25 cellular contexts compared by ENCODE assay signal in the genomic region with DNA sequence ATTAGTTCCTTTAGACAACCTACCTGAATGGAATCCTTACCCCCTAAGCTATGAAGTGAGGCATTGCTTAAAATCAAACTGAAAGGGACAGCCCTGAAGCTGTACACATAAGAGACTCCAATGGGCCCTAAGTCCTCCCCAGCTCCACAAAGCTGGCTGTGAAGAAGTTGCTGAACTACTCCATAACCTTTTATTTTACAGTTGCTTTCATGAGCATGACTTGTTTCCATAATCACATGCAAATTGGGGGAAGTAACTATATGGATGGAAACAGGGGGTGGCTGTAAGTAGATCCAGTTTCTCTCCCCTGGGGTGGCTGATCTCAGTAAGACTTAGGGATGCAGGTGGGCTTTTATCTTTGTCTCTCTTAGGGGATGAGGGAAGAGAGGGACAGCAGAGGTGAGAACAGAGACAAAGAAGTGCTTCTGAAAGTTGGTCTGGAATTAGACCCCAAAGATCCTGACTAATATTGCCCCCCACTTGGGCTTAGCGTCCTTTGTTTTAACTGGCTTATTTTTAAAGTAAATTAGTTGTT. TPM values are rescaled to one million over a fixed set of nuclear protein-coding genes. Genes with fewer than 3 reads are reported as not detected.
A peak's percentile ranks its signal among the peaks of the same experiment; 100 is the strongest.
DNase-seq lines count a peak whose midpoint lies in the region; ATAC-seq and TF ChIP-seq lines count a peak whose summit lies in the region.
"Had no signal": no experiment of that assay in that cellular context is flagged by ENCODE, and none has a peak within 500 bp of the region (broad histone marks: within the 10 kb centered on the region; RNA-seq: fewer than 3 reads in every experiment).

No MANE protein-coding gene starts in this region.

- peaks cover 61% of the 10 kb centered on the region for H3K4me1 ChIP-seq in HUES48 (ENCODE audit: control insufficient read depth, insufficient read depth, low read length)
- H3K4me1 ChIP-seq in right lobe of liver: peaks cover 0 to 47% (median 15%) of the 10 kb centered on the region in 4 donors
- H3K4me1 ChIP-seq in transverse colon: peaks cover 9 to 57% (median 50%) of the 10 kb centered on the region in 4 donors
- H3K4me1 ChIP-seq: parathyroid adenoma had no signal

- TF ChIP-seq POLR2A in right lobe of liver (IDR thresholded peaks at IDR 0.05): no peak
- no peak for TF ChIP-seq POLR2A in transverse colon (IDR thresholded peaks at IDR 0.05)

- no peak for TF ChIP-seq CTCF in WTC11 (IDR thresholded peaks at IDR 0.05)
- no peak for TF ChIP-seq CTCF in right lobe of liver (IDR thresholded peaks at IDR 0.05)
- TF ChIP-seq CTCF in transverse colon (IDR thresholded peaks at IDR 0.05): no peak

- CTCF ChIA-PET in WTC11 (lab: Charles Lee): interaction anchor here (0.8 to 1.9 kb wide), 3 partner anchors 18 to 276 kb away, joined by 4 to 14 read pairs (median 4); a partner anchor contains a TSS

- no peak overlapping the region for H3K9ac ChIP-seq in HUES48 (ENCODE audit: low read depth, low read length)
- H3K9ac ChIP-seq: parathyroid adenoma had no signal

- H3K27me3 Mint-ChIP-seq in WTC11 (ENCODE audit: low read depth): no peaks in the 10 kb centered on the region

- H3K27ac Mint-ChIP-seq in WTC11: peak overlapping the region; percentile 9
- H3K27ac Mint-ChIP-seq: activated naive CD4-positive, alpha-beta T cell treated with anti-CD3 and anti-CD28 coated beads, Interleukin-2, amount 50 U/mL, for 72 hours; activated T-helper 2 cell treated with anti-CD3 and anti-CD28 coated beads, Interferon-gamma antibody, Interleukin-2, Interleukin-4, amounts not matched to agents 10 μg/mL and 5 μg/mL and 100 μg/mL, durations not matched to agents 14 hours and 24 hours and 36 hours; CD14-positive monocyte; T-helper 2 cell treated with Interferon-gamma antibody and Interleukin-4, amounts not matched to agents 5 μg/mL and 100 μg/mL, for 36 hours had no signal

- no peak for ATAC-seq in WTC11
- no peak for ATAC-seq in right lobe of liver
- ATAC-seq: activated naive CD4-positive, alpha-beta T cell treated with anti-CD3 and anti-CD28 coated beads, Interleukin-2, amount 50 U/mL, for 72 hours; gastrocnemius medialis; K562; stimulated activated naive CD8-positive, alpha-beta T cell treated with anti-CD3 and anti-CD28 coated beads, Interleukin-15, amount 100 ng/mL, for 72 hours had no signal

- H3K9me3 ChIP-seq in HUES48 (ENCODE audit: control insufficient read depth, insufficient read depth, low read length) (no peaks in the 10 kb centered on the region), right lobe of liver (no peaks in the 10 kb centered on the region), transverse colon (no peaks in the 10 kb centered on the region)
- H3K9me3 ChIP-seq: breast epithelium, gastrocnemius medialis, MG63, right atrium auricular region, spleen had no signal

- H3K4me3 Mint-ChIP-seq in WTC11: peak overlapping the region; percentile 62
- H3K4me3 Mint-ChIP-seq: CD14-positive monocyte; stimulated activated naive CD8-positive, alpha-beta T cell treated with anti-CD3 and anti-CD28 coated beads, Interleukin-15, amount 100 ng/mL, for 72 hours; T-helper 2 cell treated with Interferon-gamma antibody and Interleukin-4, amounts not matched to agents 5 μg/mL and 100 μg/mL, for 36 hours had no signal

- 75% methylated on average over 1 of the region's 1 CpG for WGBS in right lobe of liver (ENCODE audit: insufficient coverage, low coverage, low lambda C conversion rate, missing lambda C conversion rate)
- WGBS in transverse colon (ENCODE audit: low coverage in 1 of 2), 2 donors: 80 to 82% methylated on average over 1 of the region's 1 CpG

- H3K27ac ChIP-seq in HUES48 (ENCODE audit: low read depth, low read length): peak overlapping the region; percentile 78
- H3K27ac ChIP-seq in right lobe of liver: peak overlapping the region in 2 of 3 donors; percentile 50 to 100
- peak overlapping the region; percentile 26 to 96 (median 38) for H3K27ac ChIP-seq in transverse colon
- H3K27ac ChIP-seq: breast epithelium, gastrocnemius medialis, parathyroid adenoma, right atrium auricular region, spleen had no signal

- in situ Hi-C loops in transverse colon (cut with MboI; ENCODE audit: low pct_ligation_motif_present in 1 of 4, low pct_unique_long_range_greater_than_20kb in 1 of 4, low sequenced_read_pairs in 3 of 4): loop anchor here in 1 of 4 donors (10.0 kb wide), 1 partner anchor 301 kb away; no protein-coding TSS in a partner anchor

- peaks cover 75% of the 10 kb centered on the region for H3K4me1 Mint-ChIP-seq in WTC11

- peaks cover 52% of the 10 kb centered on the region for H3K36me3 Mint-ChIP-seq in WTC11

- H3K9me3 Mint-ChIP-seq in WTC11: no peaks in the 10 kb centered on the region
- H3K9me3 Mint-ChIP-seq: activated T-helper 2 cell treated with anti-CD3 and anti-CD28 coated beads, Interferon-gamma antibody, Interleukin-2, Interleukin-4, amounts not matched to agents 10 μg/mL and 5 μg/mL and 100 μg/mL, durations not matched to agents 14 hours and 24 hours and 36 hours; nephron; stimulated activated naive CD8-positive, alpha-beta T cell treated with anti-CD3 and anti-CD28 coated beads, Interleukin-15, amount 100 ng/mL, for 72 hours; T-helper 2 cell treated with Interferon-gamma antibody and Interleukin-4, amounts not matched to agents 5 μg/mL and 100 μg/mL, for 36 hours had no signal

- TF ChIP-seq EP300 in transverse colon (IDR thresholded peaks at IDR 0.05; ENCODE audit: low read depth): no peak

- H3K4me3 ChIP-seq in HUES48 (ENCODE audit: low read depth, low read length) (peak overlapping the region; percentile 57), right lobe of liver (no peak overlapping the region), transverse colon (peak overlapping the region in 1 of 4 donors; percentile 87)
- H3K4me3 ChIP-seq: breast epithelium, gastrocnemius medialis, K562, MG63, right atrium auricular region, spleen had no signal

- peaks cover 83% of the 10 kb centered on the region for H3K36me3 ChIP-seq in HUES48 (ENCODE audit: control insufficient read depth, insufficient read depth, low read length)
- peaks cover 0 to 44% (median 4%) of the 10 kb centered on the region in 4 donors for H3K36me3 ChIP-seq in right lobe of liver
- peaks cover 0 to 18% (median 4%) of the 10 kb centered on the region in 4 donors for H3K36me3 ChIP-seq in transverse colon
- H3K36me3 ChIP-seq: breast epithelium, gastrocnemius medialis had no signal

- no peak for DNase-seq in WTC11 (ENCODE audit: low spot score)
- no peak for DNase-seq in right lobe of liver
- DNase-seq in transverse colon: no peak
- no peak for DNase-seq in GF-D8 (lab: John Stamatoyannopoulos, UW)
- no peak for DNase-seq in NCI-H2227 treated with DMSO at 0.1 percent for 48 hours (lab: John Stamatoyannopoulos, UW)
- no peak for DNase-seq in Kasumi-1 (lab: John Stamatoyannopoulos, UW)
- DNase-seq: amygdala; DND-41; gastrocnemius medialis; mammary epithelial cell; MG63; NCI-H1930; NCI-H774; spleen; stimulated activated naive CD8-positive, alpha-beta T cell treated with anti-CD3 and anti-CD28 coated beads, Interleukin-15, amount 100 ng/mL, for 72 hours had no signal

- intact Hi-C loops in right lobe of liver (cut with DNase I): loop anchor here in 1 of 2 donors (10.0 kb wide), 1 partner anchor 211 kb away; no protein-coding TSS in a partner anchor
- intact Hi-C loops in transverse colon (cut with DNase I; ENCODE audit: low total_unique reads): loop anchor here (10.0 kb wide), 2 partner anchors 61 to 261 kb away; a partner anchor contains a TSS

- POLR2A ChIA-PET in WTC11 (lab: Charles Lee): no interaction called here

- no peaks in the 10 kb centered on the region for H3K27me3 ChIP-seq in HUES48 (ENCODE audit: control insufficient read depth, insufficient read depth, low read length)
- no peaks in the 10 kb centered on the region for H3K27me3 ChIP-seq in right lobe of liver
- H3K27me3 ChIP-seq in transverse colon: no peaks in the 10 kb centered on the region
- H3K27me3 ChIP-seq: breast epithelium, gastrocnemius medialis, MG63, right atrium auricular region had no signal

TF ChIP-seq in WTC11, 78 proteins besides CTCF, POLR2A, EP300 and RAD21:
- TF ChIP-seq RORB (CRISPR knock-in tag; IDR thresholded peaks at IDR 0.05) (no peak), ETV6 (CRISPR knock-in tag; IDR thresholded peaks at IDR 0.05) (peak; percentile 59; the same call in 1 of the 2 replicates), NFATC4 (CRISPR knock-in tag; IDR thresholded peaks at IDR 0.05) (no peak)

RNA-seq across cellular contexts. Expression of a gene that starts 5.5 kb away (rescaled TPM):
- total RNA-seq in WTC11 (2021) (52.8 to 103 TPM (median 53.7 TPM) in 3 replicates), right lobe of liver (10 to 100 TPM; 18.5 to 37.4 (median 29.3) TPM), transverse colon (100 to 1,000 TPM in 3 of 4 donors, 10 to 100 TPM in 1; 70.3 to 150 (median 141) TPM)

RNA-seq across cellular contexts. Expression of a gene that starts 52.7 kb away (rescaled TPM):
- total RNA-seq in WTC11 (2021) (26.6 to 31.6 TPM (median 28.1 TPM) in 3 replicates), right lobe of liver (10 to 100 TPM in 2 of 6 experiments, 1 to 10 TPM in 4; 7.1 to 11.9 (median 9.4) TPM), transverse colon (10 to 100 TPM; 30.0 to 99.5 (median 31.7) TPM)
